Comparison of ENCODE assay signal across 27 cellular contexts in the genomic region with DNA sequence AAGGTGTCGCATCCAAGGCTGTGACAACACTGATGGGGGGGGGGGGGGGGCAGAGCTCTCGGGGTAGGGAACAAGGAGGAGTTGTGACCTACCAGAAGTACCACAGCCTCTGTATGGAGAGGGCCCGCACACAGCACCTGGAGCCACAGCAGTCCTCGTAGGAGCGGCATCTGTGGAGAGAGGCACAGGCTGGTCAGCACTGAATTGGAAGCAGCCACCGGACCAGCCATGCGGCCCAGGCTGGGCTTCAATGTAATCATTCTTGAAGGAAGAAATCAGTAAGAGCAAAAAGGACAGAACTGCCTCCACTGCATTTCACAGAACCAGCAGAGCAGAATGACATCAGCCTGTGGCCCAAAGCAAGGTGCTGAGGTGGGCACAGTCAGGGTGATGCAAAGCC.
A peak's percentile ranks its signal among the peaks of the same experiment; 100 is the strongest.
DNase-seq lines count a peak whose midpoint lies in the region; ATAC-seq and TF ChIP-seq lines count a peak whose summit lies in the region.
"Had no signal": no experiment of that assay in that cellular context is flagged by ENCODE, and none has a peak within 500 bp of the region (broad histone marks: within the 10 kb centered on the region; RNA-seq: fewer than 3 reads in every experiment).

No MANE protein-coding gene starts in this region.

- POLR2A ChIA-PET in activated B cell treated with CpG ODN at 0.5 μM for 24 hours (lab: Charles Lee): interaction anchor here (0.7 to 2.5 kb wide), 2 partner anchors 15 to 35 kb away, joined by 7 to 13 read pairs; no protein-coding TSS in a partner anchor

- peak overlapping the region in 3 of 8 donors; percentile 22 to 38 (median 27) for H3K27ac ChIP-seq in spleen
- H3K27ac ChIP-seq: BLaER1, KMS-11, SK-N-MC had no signal

- no peaks in the 10 kb centered on the region for H3K27me3 Mint-ChIP-seq in activated T-cell treated with anti-CD3 and anti-CD28 coated beads, Interleukin-2, amount 50 U/mL, for 24 hours
- no peaks in the 10 kb centered on the region for H3K27me3 Mint-ChIP-seq in activated B cell treated with CpG ODN at 0.5 μM for 24 hours
- peaks cover 0 to 3% (median 0%) of the 10 kb centered on the region in 3 donors for H3K27me3 Mint-ChIP-seq in immature natural killer cell (ENCODE audit: low read depth in 3 of 3)
- H3K27me3 Mint-ChIP-seq: CD4-positive, CD25-positive, alpha-beta regulatory T cell; IgD-negative memory B cell had no signal

- no peak overlapping the region for H3K4me3 Mint-ChIP-seq in activated T-cell treated with anti-CD3 and anti-CD28 coated beads, Interleukin-2, amount 50 U/mL, for 24 hours
- H3K4me3 Mint-ChIP-seq in activated B cell treated with CpG ODN at 0.5 μM for 24 hours (no peak overlapping the region), immature natural killer cell (peak overlapping the region in 4 of 5 donors; percentile 33 to 82 (median 60))

- H3K4me3 ChIP-seq in spleen: no peak overlapping the region
- H3K4me3 ChIP-seq: BLaER1, SK-N-MC had no signal

- H3K4me1 ChIP-seq in spleen: peaks cover 0 to 28% (median 4%) of the 10 kb centered on the region in 6 donors
- H3K4me1 ChIP-seq: Caco-2 had no signal

- H3K36me3 Mint-ChIP-seq in activated T-cell treated with anti-CD3 and anti-CD28 coated beads, Interleukin-2, amount 50 U/mL, for 24 hours (ENCODE audit: low read depth): peaks cover 87% of the 10 kb centered on the region
- H3K36me3 Mint-ChIP-seq in activated B cell treated with CpG ODN at 0.5 μM for 24 hours (ENCODE audit: low read depth): peaks cover 92% of the 10 kb centered on the region
- H3K36me3 Mint-ChIP-seq in immature natural killer cell: peaks cover 0 to 23% (median 0%) of the 10 kb centered on the region in 3 donors
- peaks cover 13 to 14% of the 10 kb centered on the region in 2 donors for H3K36me3 Mint-ChIP-seq in activated naive CD4-positive, alpha-beta T cell treated with anti-CD3 and anti-CD28 coated beads, Interleukin-2, amount 50 U/mL, for 72 hours
- H3K36me3 Mint-ChIP-seq: IgD-negative memory B cell had no signal

- peaks cover 52% of the 10 kb centered on the region for H3K4me1 Mint-ChIP-seq in activated T-cell treated with anti-CD3 and anti-CD28 coated beads, Interleukin-2, amount 50 U/mL, for 24 hours (ENCODE audit: low read depth)
- H3K4me1 Mint-ChIP-seq in activated B cell treated with CpG ODN at 0.5 μM for 24 hours: peaks cover 30% of the 10 kb centered on the region
- H3K4me1 Mint-ChIP-seq in immature natural killer cell: peaks cover 72 to 91% of the 10 kb centered on the region in 2 donors

- H3K36me3 ChIP-seq in spleen: peaks cover 4 to 100% (median 38%) of the 10 kb centered on the region in 6 donors

- H3K27ac Mint-ChIP-seq in activated T-cell treated with anti-CD3 and anti-CD28 coated beads, Interleukin-2, amount 50 U/mL, for 24 hours: peak overlapping the region; percentile 70
- peak overlapping the region; percentile 35 for H3K27ac Mint-ChIP-seq in activated B cell treated with CpG ODN at 0.5 μM for 24 hours
- peak overlapping the region in 5 of 6 donors; percentile 52 to 90 (median 70) for H3K27ac Mint-ChIP-seq in immature natural killer cell
- H3K27ac Mint-ChIP-seq in activated naive CD4-positive, alpha-beta T cell treated with anti-CD3 and anti-CD28 coated beads, Interleukin-2, amount 50 U/mL, for 72 hours: no peak overlapping the region

- no peaks in the 10 kb centered on the region for H3K9me3 Mint-ChIP-seq in activated T-cell treated with anti-CD3 and anti-CD28 coated beads, Interleukin-2, amount 50 U/mL, for 24 hours
- H3K9me3 Mint-ChIP-seq in activated B cell treated with CpG ODN at 0.5 μM for 24 hours (no peaks in the 10 kb centered on the region), immature natural killer cell (no peaks in the 10 kb centered on the region)
- no peaks in the 10 kb centered on the region for H3K9me3 Mint-ChIP-seq in activated naive CD4-positive, alpha-beta T cell treated with anti-CD3 and anti-CD28 coated beads, Interleukin-2, amount 50 U/mL, for 72 hours
- H3K9me3 Mint-ChIP-seq: CD4-positive, CD25-positive, alpha-beta regulatory T cell; IgD-negative memory B cell had no signal

- WGBS in spleen, 5 donors: 93 to 98% (median 94%) methylated on average over 3 to 7 of the region's 7 CpGs

- no peak for ATAC-seq in activated B cell treated with CpG ODN at 0.5 μM for 24 hours (ENCODE audit: low read depth)
- ATAC-seq in activated naive CD4-positive, alpha-beta T cell treated with anti-CD3 and anti-CD28 coated beads, Interleukin-2, amount 50 U/mL, for 72 hours: no peak

- CTCF ChIA-PET in activated B cell treated with CpG ODN at 0.5 μM for 24 hours (lab: Charles Lee): no interaction called here

- TF ChIP-seq POLR2A in spleen (IDR thresholded peaks at IDR 0.05): no peak

- H3K9me3 ChIP-seq in spleen: no peaks in the 10 kb centered on the region
- H3K9me3 ChIP-seq: BLaER1, Caco-2 had no signal

- DNase-seq in activated T-cell treated with anti-CD3 and anti-CD28 coated beads, Interleukin-2, amount 50 U/mL, for 24 hours: no peak
- no peak for DNase-seq in activated T-cell treated with anti-CD3 and anti-CD28 coated beads, Interleukin-2, amount 50 U/mL, for 1 hour
- DNase-seq in activated B cell treated with CpG ODN at 0.5 μM for 24 hours (no peak), immature natural killer cell (no peak), spleen (peak; percentile 53), COR-L47 (lab: John Stamatoyannopoulos, UW) (no peak), NCI-H2029 treated with DMSO at 0.1 percent for 48 hours (lab: John Stamatoyannopoulos, UW) (no peak)
- DNase-seq in activated naive CD4-positive, alpha-beta T cell treated with anti-CD3 and anti-CD28 coated beads, Interleukin-2, amount 50 U/mL, for 72 hours (ENCODE audit: low spot score in 2 of 2): no peak
- DNase-seq: Caco-2, DMS 273 treated with DMSO at 0.1 percent for 48 hours, DMS79, EL, GF-D8, HCEC 1CT, NCI-H1092, NCI-H1436, NCI-H187, NCI-H2107, NCI-H446, NCI-H524 treated with DMSO at 0.1 percent for 48 hours, NCI-H774, SIG-M5 had no signal

- TF ChIP-seq CTCF in activated B cell treated with CpG ODN at 0.5 μM for 24 hours (IDR thresholded peaks at IDR 0.05) (no peak), spleen (IDR thresholded peaks at IDR 0.05 in 8 of 11, conservative IDR thresholded peaks at IDR 0.05 in 3 of 11) (no peak)

- no peaks in the 10 kb centered on the region for H3K27me3 ChIP-seq in spleen (replicated peaks in 1 of 7)
- H3K27me3 ChIP-seq: BLaER1 had no signal

- intact Hi-C loops in activated B cell treated with CpG ODN at 0.5 μM for 24 hours (cut with micrococcal nuclease) (no loop called here), spleen (cut with DNase I; ENCODE audit: low total_unique reads) (no loop called here)

Comparison
In these comparisons a context has a peak if more than half of its experiments do, and no peak if none do; other contexts are left out.
1. H3K27ac Mint-ChIP-seq: peak in activated T-cell treated with anti-CD3 and anti-CD28 coated beads, Interleukin-2, amount 50 U/mL, for 24 hours (single experiment), activated B cell treated with CpG ODN at 0.5 μM for 24 hours (single experiment) and immature natural killer cell (5 of 6); none in activated naive CD4-positive, alpha-beta T cell treated with anti-CD3 and anti-CD28 coated beads, Interleukin-2, amount 50 U/mL, for 72 hours (0 of 2).
2. H3K4me3 Mint-ChIP-seq: peak in immature natural killer cell (4 of 5); none in activated T-cell treated with anti-CD3 and anti-CD28 coated beads, Interleukin-2, amount 50 U/mL, for 24 hours (single experiment) and activated B cell treated with CpG ODN at 0.5 μM for 24 hours (single experiment).